Comparison of ENCODE assay signal across 19 cellular contexts in the genomic region with DNA sequence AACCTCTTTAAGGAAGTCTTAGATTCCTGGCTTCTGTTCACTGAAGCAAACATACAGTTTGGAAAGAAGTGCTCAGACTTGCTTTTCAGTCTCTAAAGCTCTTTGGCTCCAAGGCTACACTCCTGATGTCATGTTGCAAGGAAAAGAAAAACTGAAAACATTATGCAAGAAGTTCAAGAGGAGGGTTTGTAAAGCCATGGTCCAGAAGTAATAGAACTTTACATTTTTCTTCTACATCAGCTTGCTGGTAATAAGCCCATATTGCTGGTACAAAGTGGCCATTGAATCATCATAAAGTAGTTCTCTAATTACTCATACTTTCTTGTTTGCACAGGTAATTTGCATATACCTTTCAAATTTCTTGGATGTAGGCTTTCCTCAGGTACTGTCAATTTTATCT.
DNase-seq lines count a peak whose midpoint lies in the region; ATAC-seq and TF ChIP-seq lines count a peak whose summit lies in the region.
"Had no signal": no experiment of that assay in that cellular context is flagged by ENCODE, and none has a peak within 500 bp of the region (broad histone marks: within the 10 kb centered on the region; RNA-seq: fewer than 3 reads in every experiment).

No MANE protein-coding gene starts in this region.

- POLR2A ChIA-PET in MCF 10A (lab: Yijun Ruan, JAX): interaction anchor here (0.7 to 3.5 kb wide), 10 partner anchors 11 to 751 kb away, joined by 3 to 16 read pairs (median 4); partner anchors contain the start of genes BBS10, NAP1L1 and PHLDA1

- CTCF ChIA-PET in MCF 10A (lab: Yijun Ruan, JAX): interaction anchor here (0.6 to 0.8 kb wide), 3 partner anchors 322 to 461 kb away, joined by 3 read pairs; no protein-coding TSS in a partner anchor

- peaks cover 36% of the 10 kb centered on the region for H3F3A ChIP-seq in GM23248 (ENCODE audit: insufficient read depth)

- no peak overlapping the region for H3K4me2 ChIP-seq in GM23248 (ENCODE audit: unreplicated experiment)

- H3K36me3 ChIP-seq in GM23248 (ENCODE audit: low read depth) (no peaks in the 10 kb centered on the region), gastrocnemius medialis (no peaks in the 10 kb centered on the region), uterus (no peaks in the 10 kb centered on the region), sigmoid colon (no peaks in the 10 kb centered on the region)
- H3K36me3 ChIP-seq: adrenal gland, Peyer's patch had no signal

- TF ChIP-seq POLR2A in gastrocnemius medialis (IDR thresholded peaks at IDR 0.05) (no peak), uterus (IDR thresholded peaks at IDR 0.05) (no peak), sigmoid colon (IDR thresholded peaks at IDR 0.05) (no peak)

- intact Hi-C loops in MCF 10A (cut with micrococcal nuclease) (no loop called here), gastrocnemius medialis (cut with DNase I; ENCODE audit: low total_unique reads) (loop anchor here (5.0 to 10.0 kb wide), 5 partner anchors 190 to 500 kb away; partner anchors contain the start of genes OSBPL8 and ZDHHC17), dorsolateral prefrontal cortex (cut with DNase I) (no loop called here), uterus (cut with DNase I; ENCODE audit: low total_unique reads) (no loop called here), sigmoid colon (cut with DNase I) (no loop called here)

- peak; percentile 37 for DNase-seq in GM23248
- DNase-seq in MCF 10A (ENCODE audit: unreplicated experiment): peak; percentile 19
- peak; percentile 65 for DNase-seq in fibroblast of peridontal ligament (ENCODE audit: extremely low read depth)
- DNase-seq in gastrocnemius medialis: no peak
- DNase-seq in dorsolateral prefrontal cortex: no peak
- no peak for DNase-seq in NCI-H82 treated with DMSO at 0.1 percent for 48 hours (lab: John Stamatoyannopoulos, UW; ENCODE audit: unreplicated experiment)
- DNase-seq in uterus: no peak
- no peak for DNase-seq in sigmoid colon
- DNase-seq: adrenal gland; cerebellar nuclear complex; kidney; NCI-H1436; NCI-H2171 treated with DMSO at 0.1 percent for 48 hours; NCI-H82; Peyer's patch; stimulated activated naive CD4-positive, alpha-beta T cell had no signal

- TF ChIP-seq EP300 in sigmoid colon (IDR thresholded peaks at IDR 0.05): no peak

- H3K27me3 ChIP-seq in GM23248 (replicated peaks; ENCODE audit: insufficient read depth): no peaks in the 10 kb centered on the region
- no peaks in the 10 kb centered on the region for H3K27me3 ChIP-seq in gastrocnemius medialis
- no peaks in the 10 kb centered on the region for H3K27me3 ChIP-seq in dorsolateral prefrontal cortex
- no peaks in the 10 kb centered on the region for H3K27me3 ChIP-seq in uterus
- no peaks in the 10 kb centered on the region for H3K27me3 ChIP-seq in sigmoid colon
- H3K27me3 ChIP-seq: adrenal gland, Peyer's patch had no signal

- H3K4me3 ChIP-seq in GM23248 (no peak overlapping the region), gastrocnemius medialis (no peak overlapping the region), dorsolateral prefrontal cortex (no peak overlapping the region), uterus (no peak overlapping the region), sigmoid colon (no peak overlapping the region)
- H3K4me3 ChIP-seq: adrenal gland, Peyer's patch had no signal

- H2AFZ ChIP-seq in GM23248: no peak overlapping the region

- H3K4me1 ChIP-seq in GM23248 (ENCODE audit: insufficient read depth): peaks cover 49% of the 10 kb centered on the region
- peaks cover 35 to 50% of the 10 kb centered on the region in 2 donors for H3K4me1 ChIP-seq in gastrocnemius medialis
- H3K4me1 ChIP-seq in uterus: no peaks in the 10 kb centered on the region
- peaks cover 0 to 3% (median 0%) of the 10 kb centered on the region in 4 donors for H3K4me1 ChIP-seq in sigmoid colon
- H3K4me1 ChIP-seq: Peyer's patch had no signal

- H3K9ac ChIP-seq in GM23248: no peak overlapping the region

- no peak overlapping the region for H3K27ac ChIP-seq in GM23248
- H3K27ac ChIP-seq in gastrocnemius medialis: peak overlapping the region; percentile 19 to 92 (median 48)
- H3K27ac ChIP-seq in dorsolateral prefrontal cortex: no peak overlapping the region
- no peak overlapping the region for H3K27ac ChIP-seq in uterus
- H3K27ac ChIP-seq in sigmoid colon: peak overlapping the region in 1 of 4 donors; percentile 43
- H3K27ac ChIP-seq: adrenal gland, Peyer's patch had no signal

- no peaks in the 10 kb centered on the region for H3K27me3 Mint-ChIP-seq in MCF 10A (ENCODE audit: insufficient read depth, unreplicated experiment)

- H3K9me2 ChIP-seq in GM23248 (ENCODE audit: insufficient read depth): peaks cover 3% of the 10 kb centered on the region; the same call in 1 of the 2 replicates

- no peak for ATAC-seq in gastrocnemius medialis
- ATAC-seq: HCT116 had no signal

- no TSS peak for BruUV-seq in MCF 10A (replicated peaks; lab: Mats Ljungman, UMichigan)

- peaks cover 51% of the 10 kb centered on the region for H3K4me1 Mint-ChIP-seq in MCF 10A (ENCODE audit: insufficient read depth, unreplicated experiment)

- TF ChIP-seq CTCF in MCF 10A (IDR thresholded peaks at IDR 0.05; ENCODE audit: unreplicated experiment): no peak
- no peak for TF ChIP-seq CTCF in gastrocnemius medialis (IDR thresholded peaks at IDR 0.05 in 4 of 5, conservative IDR thresholded peaks at IDR 0.05 in 1 of 5)
- no peak for TF ChIP-seq CTCF in dorsolateral prefrontal cortex (IDR thresholded peaks at IDR 0.05 in 54 of 56, conservative IDR thresholded peaks at IDR 0.05 in 2 of 56; ENCODE audit: low read depth in 1 of 56, partially characterized antibody in 56 of 56)
- no peak for TF ChIP-seq CTCF in uterus (IDR thresholded peaks at IDR 0.05)
- TF ChIP-seq CTCF in sigmoid colon (IDR thresholded peaks at IDR 0.05): no peak

- H3K27ac Mint-ChIP-seq in MCF 10A (ENCODE audit: low read depth, unreplicated experiment): peak overlapping the region; percentile 70
- H3K27ac Mint-ChIP-seq: activated T-helper 2 cell treated with anti-CD3 and anti-CD28 coated beads, Interferon-gamma antibody, Interleukin-2, Interleukin-4, amounts not matched to agents 10 μg/mL and 5 μg/mL and 100 μg/mL, durations not matched to agents 14 hours and 24 hours and 36 hours; mesothelial cell of epicardium had no signal

- no peaks in the 10 kb centered on the region for H4K20me1 ChIP-seq in GM23248 (ENCODE audit: insufficient read depth)

- H3K4me3 Mint-ChIP-seq in MCF 10A (ENCODE audit: unreplicated experiment): no peak overlapping the region
- H3K4me3 Mint-ChIP-seq: mesothelial cell of epicardium had no signal

- peaks cover 32% of the 10 kb centered on the region for H3K79me2 ChIP-seq in GM23248 (ENCODE audit: insufficient read depth)

- H3K9me3 ChIP-seq in GM23248 (ENCODE audit: low read depth): no peaks in the 10 kb centered on the region
- peaks cover 0 to 4% (median 0%) of the 10 kb centered on the region in 3 donors for H3K9me3 ChIP-seq in gastrocnemius medialis
- no peaks in the 10 kb centered on the region for H3K9me3 ChIP-seq in uterus
- H3K9me3 ChIP-seq in sigmoid colon: no peaks in the 10 kb centered on the region
- H3K9me3 ChIP-seq: adrenal gland, Peyer's patch had no signal

- H3K36me3 Mint-ChIP-seq in MCF 10A (ENCODE audit: insufficient read depth, unreplicated experiment): peaks cover 11% of the 10 kb centered on the region
- H3K36me3 Mint-ChIP-seq: mesothelial cell of epicardium had no signal

- no peaks in the 10 kb centered on the region for H3K9me3 Mint-ChIP-seq in MCF 10A (ENCODE audit: unreplicated experiment)
- H3K9me3 Mint-ChIP-seq: activated T-helper 2 cell treated with anti-CD3 and anti-CD28 coated beads, Interferon-gamma antibody, Interleukin-2, Interleukin-4, amounts not matched to agents 10 μg/mL and 5 μg/mL and 100 μg/mL, durations not matched to agents 14 hours and 24 hours and 36 hours had no signal

- in situ Hi-C loops in GM23248 (cut with MboI) (no loop called here), gastrocnemius medialis (cut with MboI; ENCODE audit: low sequenced_read_pairs in 4 of 4) (loop anchor here in 2 of 4 donors (5.0 to 10.0 kb wide), 2 partner anchors 70 to 78 kb away; no protein-coding TSS in a partner anchor)

Comparison
In these comparisons a context has a peak if more than half of its experiments do, and no peak if none do; other contexts are left out.
1. DNase-seq: peak in GM23248 (single experiment), MCF 10A (single experiment) and fibroblast of peridontal ligament (single experiment); none in gastrocnemius medialis (0 of 2), dorsolateral prefrontal cortex (0 of 10), NCI-H82 treated with DMSO at 0.1 percent for 48 hours (single experiment), uterus (0 of 2) and sigmoid colon (single experiment).
2. H3K27ac ChIP-seq: peak in gastrocnemius medialis (4 of 4); none in GM23248 (single experiment), dorsolateral prefrontal cortex (0 of 59) and uterus (0 of 2).